27 cellular contexts compared by ENCODE assay signal in the genomic region with DNA sequence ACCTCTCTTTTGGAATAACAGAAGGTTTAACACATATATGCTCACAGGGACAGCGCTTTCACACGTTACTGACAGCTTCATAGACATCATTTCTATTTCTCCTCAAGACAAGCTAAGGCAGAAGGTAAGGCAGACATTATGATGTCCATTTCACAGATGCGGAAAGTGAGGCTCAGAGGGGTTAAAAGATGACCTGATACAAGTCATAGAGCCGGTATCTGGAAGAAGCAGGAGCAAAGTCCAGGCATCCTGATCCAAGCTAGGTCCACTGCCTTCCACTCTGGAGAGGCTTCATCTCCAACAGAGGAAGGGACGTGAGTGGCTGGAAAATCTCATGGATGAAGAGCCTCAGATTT.
"Had no signal": no experiment of that assay in that cellular context is flagged by ENCODE, and none has a peak within 500 bp of the region (broad histone marks: within the 10 kb centered on the region; RNA-seq: fewer than 3 reads in every experiment).

No MANE protein-coding gene starts in this region.

- ATAC-seq: activated CD4-positive, alpha-beta T cell treated with anti-CD3 and anti-CD28 coated beads for 36 hours; activated CD4-positive, CD25-positive, alpha-beta regulatory T cell treated with anti-CD3 and anti-CD28 coated beads, Interleukin-2, amount 50 U/mL, for 24 hours; activated naive CD4-positive, alpha-beta T cell treated with anti-CD3 and anti-CD28 coated beads, Interleukin-2, amount 50 U/mL, for 72 hours; activated T-cell treated with anti-CD3 and anti-CD28 coated beads, Interleukin-2, amount 50 U/mL, for 4 hours; Panc1; WTC11 had no signal

- H3K4me1 Mint-ChIP-seq: activated CD4-positive, alpha-beta T cell treated with anti-CD3 and anti-CD28 coated beads for 36 hours; WTC11 had no signal

- DNase-seq: activated CD4-positive, alpha-beta memory T cell treated with anti-CD3 and anti-CD28 coated beads for 36 hours; activated CD4-positive, alpha-beta T cell treated with anti-CD3 and anti-CD28 coated beads for 36 hours; activated CD4-positive, alpha-beta T cell treated with anti-CD3 and anti-CD28 coated beads, Interleukin-2, amount 10 ng/mL, durations not matched to agents 7 days and 5 days; activated CD8-positive, alpha-beta memory T cell treated with anti-CD3 and anti-CD28 coated beads, Interleukin-2, amount 50 U/mL, for 4 hours; activated gamma-delta T cell treated with Interleukin-2 at 50 U/mL for 16 hours; activated naive CD4-positive, alpha-beta T cell treated with anti-CD3 and anti-CD28 coated beads for 36 hours; activated T-cell treated with anti-CD3 and anti-CD28 coated beads for 4 hours; activated T-cell treated with anti-CD3 and anti-CD28 coated beads, Interleukin-2, amount 50 U/mL, for 4 hours; adrenal gland; brain microvascular endothelial cell; central memory CD4-positive, alpha-beta T cell; MM.1S; NCI-H1048; NCI-H1105 treated with DMSO at 0.1 percent for 48 hours; NCI-H1436; NCI-H1694; NCI-H1930; NCI-H345; NCI-H524 treated with DMSO at 0.1 percent for 48 hours; SHP77 had no signal

- H3K4me3 Mint-ChIP-seq: activated CD4-positive, alpha-beta memory T cell treated with anti-CD3 and anti-CD28 coated beads for 36 hours; activated CD4-positive, alpha-beta T cell treated with anti-CD3 and anti-CD28 coated beads for 36 hours; activated CD4-positive, alpha-beta T cell treated with anti-CD3 and anti-CD28 coated beads, Interleukin-2, amount 10 ng/mL, durations not matched to agents 7 days and 5 days; activated naive CD4-positive, alpha-beta T cell treated with anti-CD3 and anti-CD28 coated beads for 36 hours; activated T-cell treated with anti-CD3 and anti-CD28 coated beads, Interleukin-2, amount 50 U/mL, for 4 hours; activated T-helper 1 cell treated with anti-CD3 and anti-CD28 coated beads, Interleukin-12 subunit alpha, Interleukin-12 subunit beta, Interleukin-2, Interleukin-4 antibody, amounts not matched to agents 30 ng/mL and 10 ng/mL and 1 ng/mL, durations not matched to agents 14 hours and 24 hours and 36 hours; T-helper 1 cell treated with Interleukin-12 subunit alpha and Interleukin-12 subunit beta and Interleukin-4 antibody, amounts not matched to agents 30 μg/mL and 1 μg/mL, for 36 hours; T-helper 2 cell treated with Interferon-gamma antibody and Interleukin-4, amounts not matched to agents 5 μg/mL and 100 μg/mL, for 36 hours; WTC11 had no signal

- H3K9me3 Mint-ChIP-seq: activated CD4-positive, alpha-beta T cell treated with anti-CD3 and anti-CD28 coated beads, Interleukin-2, amount 10 ng/mL, durations not matched to agents 7 days and 5 days; activated T-helper 1 cell treated with anti-CD3 and anti-CD28 coated beads, Interleukin-12 subunit alpha, Interleukin-12 subunit beta, Interleukin-2, Interleukin-4 antibody, amounts not matched to agents 30 ng/mL and 10 ng/mL and 1 ng/mL, durations not matched to agents 14 hours and 24 hours and 36 hours; T-helper 1 cell treated with Interleukin-12 subunit alpha and Interleukin-12 subunit beta and Interleukin-4 antibody, amounts not matched to agents 30 μg/mL and 1 μg/mL, for 36 hours; T-helper 2 cell treated with Interferon-gamma antibody and Interleukin-4, amounts not matched to agents 5 μg/mL and 100 μg/mL, for 36 hours had no signal

- H3K36me3 Mint-ChIP-seq: WTC11 had no signal

- H3K27ac Mint-ChIP-seq: activated CD4-positive, alpha-beta memory T cell treated with anti-CD3 and anti-CD28 coated beads for 36 hours; activated CD4-positive, alpha-beta T cell treated with anti-CD3 and anti-CD28 coated beads for 36 hours; activated CD4-positive, alpha-beta T cell treated with anti-CD3 and anti-CD28 coated beads, Interleukin-2, amount 10 ng/mL, durations not matched to agents 7 days and 5 days; activated naive CD4-positive, alpha-beta T cell treated with anti-CD3 and anti-CD28 coated beads for 36 hours; activated naive CD4-positive, alpha-beta T cell treated with anti-CD3 and anti-CD28 coated beads, Interleukin-2, amount 50 U/mL, for 72 hours; activated T-helper 1 cell treated with anti-CD3 and anti-CD28 coated beads, Interleukin-12 subunit alpha, Interleukin-12 subunit beta, Interleukin-2, Interleukin-4 antibody, amounts not matched to agents 30 ng/mL and 10 ng/mL and 1 ng/mL, durations not matched to agents 14 hours and 24 hours and 36 hours; T-helper 1 cell treated with Interleukin-12 subunit alpha and Interleukin-12 subunit beta and Interleukin-4 antibody, amounts not matched to agents 30 μg/mL and 1 μg/mL, for 36 hours; T-helper 2 cell treated with Interferon-gamma antibody and Interleukin-4, amounts not matched to agents 5 μg/mL and 100 μg/mL, for 36 hours had no signal

- H3K27me3 Mint-ChIP-seq: activated CD4-positive, alpha-beta memory T cell treated with anti-CD3 and anti-CD28 coated beads for 36 hours; activated CD4-positive, alpha-beta T cell treated with anti-CD3 and anti-CD28 coated beads for 36 hours; activated CD4-positive, alpha-beta T cell treated with anti-CD3 and anti-CD28 coated beads, Interleukin-2, amount 10 ng/mL, durations not matched to agents 7 days and 5 days had no signal
